Comparison of ENCODE assay signal across 8 cellular contexts in the genomic region with DNA sequence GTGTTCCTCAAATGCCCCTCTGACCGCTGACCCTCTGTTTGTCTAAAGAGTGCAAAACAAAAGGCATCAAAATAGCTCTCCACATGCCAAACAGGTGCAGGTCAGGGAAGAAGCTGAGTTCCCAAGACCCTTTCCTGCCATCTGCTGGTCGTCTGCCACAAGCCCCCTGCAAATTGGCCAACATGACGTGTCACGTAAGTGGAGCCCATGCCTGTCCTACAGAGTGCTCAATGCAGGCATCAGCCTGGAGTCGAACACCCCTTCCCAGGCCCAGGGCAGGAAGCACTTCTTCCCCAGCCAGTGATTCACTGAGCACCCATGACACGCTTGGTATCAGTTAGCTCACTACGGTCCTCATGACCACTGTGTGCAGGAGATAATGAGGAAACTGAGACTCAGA. TPM values are rescaled to one million over a fixed set of nuclear protein-coding genes. Genes with fewer than 3 reads are reported as not detected.
DNase-seq lines count a peak whose midpoint lies in the region; ATAC-seq and TF ChIP-seq lines count a peak whose summit lies in the region.

No MANE protein-coding gene starts in this region.

- no peak overlapping the region for H3K4me3 ChIP-seq in BE2C (ENCODE audit: low read depth, low read length)
- H3K4me3 ChIP-seq in OCI-LY3 (ENCODE audit: low read length): no peak overlapping the region

- no peaks in the 10 kb centered on the region for H3K79me2 ChIP-seq in OCI-LY3 (ENCODE audit: low read length)

- peak overlapping the region; percentile 14 for H3K4me2 ChIP-seq in OCI-LY3 (ENCODE audit: low read length)

- peak; percentile 48 for DNase-seq in BE2C
- DNase-seq in GM10248 (ENCODE audit: extremely low spot score): no peak
- DNase-seq in foreskin keratinocyte: no peak
- no peak for DNase-seq in NCI-H446 (lab: John Stamatoyannopoulos, UW)
- DNase-seq in GM13977 (ENCODE audit: low spot score): no peak

- POLR2A ChIA-PET in GM10248 (lab: Yijun Ruan, JAX): no interaction called here

- CTCF ChIA-PET in GM10248 (lab: Yijun Ruan, JAX): interaction anchor here (1.3 kb wide), 1 partner anchor 10 kb away, joined by 7 read pairs; no protein-coding TSS in a partner anchor

- H4K20me1 ChIP-seq in OCI-LY3 (ENCODE audit: insufficient read depth, low read length): no peaks in the 10 kb centered on the region

- H3K9ac ChIP-seq in OCI-LY3 (ENCODE audit: low read length): no peak overlapping the region

- H3K27ac ChIP-seq in OCI-LY3 (ENCODE audit: low read length) (no peak overlapping the region), foreskin keratinocyte (no peak overlapping the region)

- in situ Hi-C loops in GM13977 (cut with MboI; ENCODE audit: low pct_unique_long_range_greater_than_20kb, low sequenced_read_pairs, unreplicated experiment): no loop called here

- no peaks in the 10 kb centered on the region for H3K9me3 ChIP-seq in BE2C
- no peaks in the 10 kb centered on the region for H3K9me3 ChIP-seq in OCI-LY3 (ENCODE audit: insufficient read depth, low read length)

- ATAC-seq in foreskin keratinocyte: peak; percentile 6
- no peak for ATAC-seq in HG02885 (IDR thresholded peaks at IDR 0.05; ENCODE audit: poor library complexity, unreplicated experiment)
- ATAC-seq in HG03135 (IDR thresholded peaks at IDR 0.05; ENCODE audit: unreplicated experiment): no peak

- no peaks in the 10 kb centered on the region for H3K27me3 ChIP-seq in BE2C
- no peaks in the 10 kb centered on the region for H3K27me3 ChIP-seq in OCI-LY3 (ENCODE audit: low read depth, low read length)
- H3K27me3 ChIP-seq in foreskin keratinocyte: no peaks in the 10 kb centered on the region

- TF ChIP-seq CTCF in BE2C (IDR thresholded peaks at IDR 0.05; ENCODE audit: low read depth, low read length): peak; percentile 55
- peak; percentile 9 for TF ChIP-seq CTCF in GM10248 (IDR thresholded peaks at IDR 0.05; ENCODE audit: control extremely low read depth, extremely low read depth, low read depth, missing control alignments)
- TF ChIP-seq CTCF in OCI-LY3 (IDR thresholded peaks at IDR 0.05; ENCODE audit: low read depth, low read length): peak; percentile 45
- TF ChIP-seq CTCF in foreskin keratinocyte (conservative IDR thresholded peaks at IDR 0.05): no peak
- TF ChIP-seq CTCF in GM13977 (IDR thresholded peaks at IDR 0.05; ENCODE audit: extremely low read depth, insufficient read depth, missing control alignments): no peak

- no peaks in the 10 kb centered on the region for H3K36me3 ChIP-seq in BE2C
- no peaks in the 10 kb centered on the region for H3K36me3 ChIP-seq in OCI-LY3 (replicated peaks; ENCODE audit: low read depth, low read length)

- H2AFZ ChIP-seq in OCI-LY3 (ENCODE audit: low read depth, low read length): no peak overlapping the region

- H3K4me1 ChIP-seq in BE2C: no peaks in the 10 kb centered on the region
- peaks cover 3% of the 10 kb centered on the region; the same call in 1 of the 2 replicates for H3K4me1 ChIP-seq in OCI-LY3 (ENCODE audit: low read length)
- H3K4me1 ChIP-seq in foreskin keratinocyte: no peaks in the 10 kb centered on the region

RNA-seq across cellular contexts. Expression of a gene that starts 14.1 kb away (rescaled TPM):
- polyA plus RNA-seq in BE2C (2012; ENCODE audit: insufficient read depth, insufficient read length, low read depth): not detected
- total RNA-seq in foreskin keratinocyte: not detected in 2 replicates
- polyA plus RNA-seq in foreskin keratinocyte: not detected in 2 replicates

RNA-seq across cellular contexts. Expression of a gene that starts 34.4 kb away (rescaled TPM):
- 9.3 TPM for polyA plus RNA-seq in BE2C (2012; ENCODE audit: insufficient read depth, insufficient read length, low read depth)
- total RNA-seq in foreskin keratinocyte: 0.21 and 0.51 TPM in 2 replicates
- polyA plus RNA-seq in foreskin keratinocyte: 0.31 and 0.34 TPM in 2 replicates

RNA-seq across cellular contexts. Expression of a gene that starts 53.4 kb away (rescaled TPM):
- polyA plus RNA-seq in BE2C (2012; ENCODE audit: insufficient read depth, insufficient read length, low read depth): 7.4 TPM
- total RNA-seq in foreskin keratinocyte: 0.60 and 0.75 TPM in 2 replicates
- polyA plus RNA-seq in foreskin keratinocyte: 0.56 and 0.84 TPM in 2 replicates

Comparison
In these comparisons a context has a peak if more than half of its experiments do, and no peak if none do; other contexts are left out.
1. CTCF ChIP-seq: peak in BE2C (single experiment), GM10248 (single experiment) and OCI-LY3 (single experiment); none in foreskin keratinocyte (single experiment) and GM13977 (single experiment).